26 cellular contexts compared by ENCODE assay signal in the genomic region with DNA sequence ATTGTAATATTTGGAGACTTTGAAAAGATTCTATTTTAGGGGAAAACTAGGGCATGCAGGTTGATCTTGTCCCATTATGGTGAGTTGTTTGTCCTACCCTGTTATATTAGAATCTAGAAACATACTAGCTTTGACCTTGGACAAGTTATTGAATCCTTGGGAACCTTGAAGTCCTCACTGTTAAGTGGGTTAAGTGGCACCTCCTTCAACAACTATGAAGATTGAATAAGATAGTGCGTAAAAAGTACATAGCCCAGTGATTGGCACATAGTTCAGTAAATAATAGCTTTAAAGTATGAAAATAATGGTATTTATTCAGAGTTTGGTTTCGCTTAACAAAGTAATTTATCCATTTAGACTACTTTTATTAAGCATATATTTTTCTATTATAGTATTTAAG.
"Had no signal": no experiment of that assay in that cellular context is flagged by ENCODE, and none has a peak within 500 bp of the region (broad histone marks: within the 10 kb centered on the region; RNA-seq: fewer than 3 reads in every experiment).

No MANE protein-coding gene starts in this region.

- H3K4me3 ChIP-seq: psoas muscle, right lobe of liver, sigmoid colon, stomach, thoracic aorta, thyroid gland, tibial nerve, upper lobe of left lung, vagina had no signal

- H3K27ac ChIP-seq: parathyroid adenoma, psoas muscle, right lobe of liver, sigmoid colon, thoracic aorta, thyroid gland, tibial nerve, upper lobe of left lung, vagina had no signal

- H3K9me3 ChIP-seq: neutrophil, psoas muscle, right lobe of liver, sigmoid colon, stomach, thoracic aorta, thyroid gland, tibial nerve, upper lobe of left lung, vagina had no signal

- DNase-seq: naive thymus-derived CD8-positive, alpha-beta T cell; nephron progenitor cell; nucleus accumbens; posterior cingulate gyrus; psoas muscle; right cardiac atrium; right lobe of liver; sigmoid colon; small intestine; stimulated activated CD4-positive, alpha-beta T cell treated with anti-CD3 and anti-CD28 coated beads, Interleukin-15, amount 100 ng/mL, for 24 hours; stimulated activated CD4-positive, alpha-beta T cell treated with anti-CD3 and anti-CD28 coated beads, Interleukin-2, amount 100 ng/mL, for 24 hours; stimulated activated CD4-positive, alpha-beta T cell treated with anti-CD3 and anti-CD28 coated beads, Interleukin-2, amount 100 ng/mL, for 48 hours; stimulated activated CD4-positive, alpha-beta T cell treated with anti-CD3 and anti-CD28 coated beads, Interleukin-4, amount 100 ng/mL, for 24 hours; stimulated activated naive B cell treated with anti-CD40 and anti-IgM and Interleukin-4, amounts not matched to agents 10 μg/mL and 1 μg/mL and 100 μg/mL, for 72 hours; stimulated activated naive CD4-positive, alpha-beta T cell treated with Interleukin-2 at 50 U/mL for 16 hours; stomach; thyroid gland; trophoblast cell; upper lobe of left lung had no signal

- H3K36me3 ChIP-seq: neutrophil, right lobe of liver, sigmoid colon, stomach, thoracic aorta, thyroid gland, tibial nerve, upper lobe of left lung, vagina had no signal

- FAIRE-seq: small intestine had no signal

- H3K27me3 ChIP-seq: neutrophil, right lobe of liver, sigmoid colon, stomach, thyroid gland, tibial nerve, upper lobe of left lung, vagina had no signal

- ATAC-seq: naive thymus-derived CD8-positive, alpha-beta T cell; natural killer cell treated with Interleukin-12 subunit alpha and Interleukin-12 subunit beta and Interleukin-15 and Interleukin-18, amount 100 ng/mL, for 72 hours; right cardiac atrium; right lobe of liver; stimulated activated effector memory CD8-positive, alpha-beta T cell treated with anti-CD3 and anti-CD28 coated beads, Interleukin-12 subunit alpha, Interleukin-12 subunit beta, amount 100 ng/mL, for 72 hours; stimulated activated naive B cell treated with anti-CD40 and anti-IgM and Interleukin-4, amounts not matched to agents 10 μg/mL and 1 μg/mL and 100 μg/mL, for 72 hours had no signal
